ENCODE assay signal across 4 cellular contexts in genomic region chr7:158229945-158230344, GRCh38.
"Had no signal": no experiment of that assay in that cellular context is flagged by ENCODE, and none has a peak within 500 bp of the region (broad histone marks: within the 10 kb centered on the region; RNA-seq: fewer than 3 reads in every experiment).

No MANE protein-coding gene starts in this region.

- H3K36me3 ChIP-seq: HAP-1 had no signal

- H3K27ac ChIP-seq: GM23248 had no signal

- H3K4me1 ChIP-seq: HAP-1 had no signal

- ATAC-seq: GM23338, HCT116 had no signal

- H3K4me3 ChIP-seq: GM23248, GM23338, HAP-1 had no signal

- H3K9me3 ChIP-seq: HAP-1 had no signal
